Comparison of ENCODE assay signal across 8 cellular contexts in genomic region chr9:105244274-105244995, GRCh38. TPM values are rescaled to one million over a fixed set of nuclear protein-coding genes. Genes with fewer than 3 reads are reported as not detected.
DNase-seq lines count a peak whose midpoint lies in the region; ATAC-seq, FAIRE-seq and TF ChIP-seq lines count a peak whose summit lies in the region.

Gene SLC44A1 (plus strand): TSS chr9:105244651. CDS start chr9:105244869, 218 bp downstream.

- peaks cover 43% of the 10 kb centered on the region for H3K4me1 Mint-ChIP-seq in type B pancreatic cell (ENCODE audit: unreplicated experiment)

- 0% methylated on average over 20 to 102 of the region's 102 CpGs for WGBS in adrenal gland, 4 donors
- WGBS in heart left ventricle, 4 donors = 0% methylated on average over 14 to 102 of the region's 102 CpGs

- no peaks in the 10 kb centered on the region for H3K9me3 ChIP-seq in adrenal gland (replicated peaks in 1 of 3)
- no peaks in the 10 kb centered on the region for H3K9me3 ChIP-seq in heart left ventricle

- ATAC-seq in HG02798 (IDR thresholded peaks at IDR 0.05; ENCODE audit: poor library complexity, unreplicated experiment) (peak; percentile 94), heart left ventricle (peak; percentile 96 to 99 (median 98))

- no peaks in the 10 kb centered on the region for H3K9me3 Mint-ChIP-seq in type B pancreatic cell

- peak within 1 kb of the TSS; percentile 96 for H3K27ac Mint-ChIP-seq in type B pancreatic cell

- H3K27ac ChIP-seq in adrenal gland (peak within 1 kb of the TSS in 4 of 5 donors; percentile 62 to 91 (median 79)), heart left ventricle (peak within 1 kb of the TSS; percentile 73 to 89 (median 82))

- no peaks in the 10 kb centered on the region for H3K36me3 Mint-ChIP-seq in type B pancreatic cell

- H3K27me3 ChIP-seq in adrenal gland = no peaks in the 10 kb centered on the region
- H3K27me3 ChIP-seq in heart left ventricle = no peaks in the 10 kb centered on the region

- peak within 1 kb of the TSS; percentile 81 to 99 (median 88) for H3K4me3 ChIP-seq in adrenal gland
- peak within 1 kb of the TSS; percentile 70 to 90 (median 82) for H3K4me3 ChIP-seq in heart left ventricle

- H3K4me3 Mint-ChIP-seq in type B pancreatic cell = peak within 1 kb of the TSS; percentile 95

- FAIRE-seq in GM12891 (lab: Jason Lieb, UNC) = peak; percentile 88

- peaks cover 12% of the 10 kb centered on the region for H3K27me3 Mint-ChIP-seq in type B pancreatic cell

- intact Hi-C loops in adrenal gland (cut with DNase I) = loop anchor here in 1 of 2 donors (10.0 kb wide), 2 partner anchors 60 to 170 kb away; no protein-coding TSS in a partner anchor
- intact Hi-C loops in heart left ventricle (cut with DNase I) = loop anchor here in 4 of 10 donors (5.0 to 10.0 kb wide), 8 partner anchors 48 to 380 kb away; no protein-coding TSS in a partner anchor
- intact Hi-C loops in posterior cingulate gyrus (cut with DNase I) = loop anchor here (2.0 to 10.0 kb wide), 4 partner anchors 80 to 317 kb away; partner anchors contain the start of gene ABCA1

- H3K36me3 ChIP-seq in adrenal gland (replicated peaks in 1 of 2) (no peaks in the 10 kb centered on the region), heart left ventricle (no peaks in the 10 kb centered on the region)

- DNase-seq in GM12891 (ENCODE audit: insufficient read length, low spot score) (peak; percentile 54), NCI-H1417 treated with DMSO at 0.1 percent for 48 hours (lab: John Stamatoyannopoulos, UW) (peak; percentile 85), SW480 (ENCODE audit: low spot score) (peak; percentile 96), adrenal gland (peak; percentile 97 to 98 (median 98)), heart left ventricle (peak; percentile 97 to 99 (median 99)), posterior cingulate gyrus (peak; percentile 95 to 100 (median 97)), type B pancreatic cell (ENCODE audit: extremely low spot score, unreplicated experiment) (peak; percentile 97)

- TF ChIP-seq POLR2A in GM12891 (IDR thresholded peaks at IDR 0.05; ENCODE audit: low read depth, low read length) (no peak), adrenal gland (IDR thresholded peaks at IDR 0.05) (peak; percentile 93 to 95), heart left ventricle (IDR thresholded peaks at IDR 0.05) (peak in 1 of 2 donors; percentile 90)

- peaks cover 0 to 48% of the 10 kb centered on the region in 2 donors for H3K4me1 ChIP-seq in adrenal gland (replicated peaks in 1 of 2)
- peaks cover 0 to 50% (median 29%) of the 10 kb centered on the region in 12 donors for H3K4me1 ChIP-seq in heart left ventricle

- TF ChIP-seq CTCF in adrenal gland (IDR thresholded peaks at IDR 0.05) (no peak), heart left ventricle (IDR thresholded peaks at IDR 0.05) (peak in 5 of 12 donors; percentile 10 to 33 (median 16)), type B pancreatic cell (conservative IDR thresholded peaks at IDR 0.05) (no peak)

TF ChIP-seq in GM12891, 5 proteins besides CTCF, POLR2A, EP300 and RAD21:
- TF ChIP-seq TAF1 (IDR thresholded peaks at IDR 0.05; ENCODE audit: low read depth, low read length) (no peak), SPI1 (IDR thresholded peaks at IDR 0.05; ENCODE audit: low read depth, low read length) (no peak), POLR2AphosphoS5 (IDR thresholded peaks at IDR 0.05; ENCODE audit: low read depth, low read length) (no peak), PAX5 (IDR thresholded peaks at IDR 0.05; ENCODE audit: insufficient read depth, low read length, severe bottlenecking) (no peak), POU2F2 (IDR thresholded peaks at IDR 0.05; ENCODE audit: low read depth, low read length) (no peak)

RNA-seq across cellular contexts. Expression of gene SLC44A1, which starts in this region (rescaled TPM):
- polyA plus RNA-seq in GM12891 (2012; ENCODE audit: low read depth, missing spikeins) = 2.4 TPM
- total RNA-seq in adrenal gland (10 to 100 TPM; 33.7 to 73.1 (median 44.1) TPM), heart left ventricle (10 to 100 TPM; 14.6 to 29.4 (median 21.3) TPM), type B pancreatic cell (ENCODE audit: low replicate concordance) (47.2 and 130 TPM in 2 replicates)
- polyA plus RNA-seq in adrenal gland (10 to 100 TPM in 1 of 3 donors, 1 to 10 TPM in 2; 6.8 to 21.6 (median 7.5) TPM), heart left ventricle (10 to 100 TPM in 1 of 2 donors, 1 to 10 TPM in 1; 5.1 to 21.5 TPM)

Comparison
In these comparisons a context has a peak if more than half of its experiments do, and no peak if none do; other contexts are left out.
1. Peak in every context shown above with its lines: DNase-seq, ATAC-seq, H3K4me3 ChIP-seq and H3K27ac ChIP-seq.